Comparison of ENCODE assay signal across 10 cellular contexts in genomic region chr6:44494011-44494501, GRCh38.
DNase-seq lines count a peak whose midpoint lies in the region; ATAC-seq, FAIRE-seq and TF ChIP-seq lines count a peak whose summit lies in the region.
"Had no signal": no experiment of that assay in that cellular context is flagged by ENCODE, and none has a peak within 500 bp of the region (broad histone marks: within the 10 kb centered on the region; RNA-seq: fewer than 3 reads in every experiment).

No MANE protein-coding gene starts in this region.

- no peak for FAIRE-seq in A549 (lab: Jason Lieb, UNC)

- H3K27me3 ChIP-seq in aorta (ENCODE audit: control insufficient read depth in 1 of 2, insufficient read depth in 2 of 2, low read length in 1 of 2), result no peaks in the 10 kb centered on the region

- DNase-seq in A549 (ENCODE audit: low read depth in 1 of 2, low spot score in 1 of 2) (peak; percentile 35 to 71), HCEC 1CT (peak; percentile 83), SW480 (ENCODE audit: low spot score) (peak; percentile 23), fibroblast of the conjunctiva (ENCODE audit: low read depth) (peak; percentile 60), GM13976 (ENCODE audit: low spot score) (no peak), aorta (no peak)
- no peak for DNase-seq in stimulated activated naive CD8-positive, alpha-beta T cell treated with anti-CD3 and anti-CD28 coated beads, Interleukin-15, Interleukin-2, amounts not matched to agents 100 U/mL and 50 U/mL, for 24 hours
- DNase-seq: CD4-positive, alpha-beta memory T cell; stimulated activated naive CD4-positive, alpha-beta T cell treated with Interleukin-2 at 50 U/mL for 16 hours had no signal

- no peak for TF ChIP-seq EP300 in A549 (IDR thresholded peaks at IDR 0.05)

- H3K4me3 ChIP-seq in A549, result 0 out of 3 replicates have a peak overlapping the region, but pooled peaks have one; percentile 15
- H3K4me3 ChIP-seq in aorta (ENCODE audit: low read length in 2 of 2), result no peak overlapping the region

- no peak for TF ChIP-seq POLR2A in A549 (IDR thresholded peaks at IDR 0.05; ENCODE audit: low read length)

- H3K4me1 ChIP-seq in A549 (peaks cover 36% of the 10 kb centered on the region), aorta (ENCODE audit: control insufficient read depth in 1 of 2, insufficient read depth in 2 of 2, low read length in 2 of 2) (no peaks in the 10 kb centered on the region)

- WGBS in A549 (ENCODE audit: missing lambda C conversion rate), result 10% methylated on average over 7 of the region's 7 CpGs
- 40 to 41% methylated on average over 7 of the region's 7 CpGs for WGBS in aorta, 2 donors

- H3K27ac ChIP-seq in A549 (peak overlapping the region; percentile 68 to 75), aorta (ENCODE audit: low read depth in 1 of 2, low read length in 2 of 2) (no peak overlapping the region)

- intact Hi-C loops in aorta (cut with DNase I), result no loop called here

- peak overlapping the region; percentile 71 for H3K4me2 ChIP-seq in A549

- H3K9me3 ChIP-seq in A549 (no peaks in the 10 kb centered on the region), aorta (ENCODE audit: control insufficient read depth, low read length) (no peaks in the 10 kb centered on the region)

- TF ChIP-seq RAD21 in A549 (conservative IDR thresholded peaks at IDR 0.05 in 1 of 2, IDR thresholded peaks at IDR 0.05 in 1 of 2), result peak; percentile 40 to 53; a peak in 4 of 5 replicates

- ATAC-seq in A549 (peak; percentile 73 to 83), HG02885 (IDR thresholded peaks at IDR 0.05; ENCODE audit: poor library complexity, unreplicated experiment) (no peak), aorta (ENCODE audit: low FRiP score) (no peak)
- no peak for ATAC-seq in stimulated activated naive CD8-positive, alpha-beta T cell treated with anti-CD3 and anti-CD28 coated beads, Interleukin-15, Interleukin-2, amounts not matched to agents 100 U/mL and 50 U/mL, for 24 hours

- CTCF ChIA-PET in A549 (lab: Yijun Ruan, JAX), result interaction anchor here (1.0 to 1.8 kb wide), 3 partner anchors 11 to 24 kb away, joined by 3 to 11 read pairs (median 3); no protein-coding TSS in a partner anchor

- H3K36me3 ChIP-seq in aorta (ENCODE audit: control insufficient read depth in 1 of 2, insufficient read depth in 2 of 2, low read length in 1 of 2), result no peaks in the 10 kb centered on the region

- in situ Hi-C loops in GM13976 (cut with MboI; ENCODE audit: low sequenced_read_pairs, unreplicated experiment), result no loop called here

- TF ChIP-seq CTCF in A549 (IDR thresholded peaks at IDR 0.05) (peak; percentile 34; the same call in 2 of the 3 replicates), GM13976 (IDR thresholded peaks at IDR 0.05; ENCODE audit: borderline replicate concordance, control extremely low read depth, extremely low read depth, insufficient read depth, missing control alignments) (no peak)

- POLR2A ChIA-PET in A549 (lab: Yijun Ruan, JAX), result no interaction called here

TF ChIP-seq in A549, 52 proteins besides CTCF, POLR2A, EP300 and RAD21:
- TF ChIP-seq SMC3 (IDR thresholded peaks at IDR 0.05), result peak; percentile 37; the same call in 1 of the 3 replicates
- TF ChIP-seq JUNB (IDR thresholded peaks at IDR 0.05), result peak; percentile 32; the same call in 1 of the 2 replicates
- no peak; the same call in 1 of the 2 replicates for TF ChIP-seq FOSL2 (IDR thresholded peaks at IDR 0.05)
- TF ChIP-seq FOSL2 (CRISPR knock-in tag; IDR thresholded peaks at IDR 0.05), result peak; percentile 49; the same call in 1 of the 2 replicates
- no peak for TF ChIP-seq RNF2 (IDR thresholded peaks at IDR 0.05; ENCODE audit: borderline replicate concordance, low read depth)
- TF ChIP-seq HES2 (IDR thresholded peaks at IDR 0.05), result no peak

Comparison
In these comparisons a context has a peak if more than half of its experiments do, and no peak if none do; other contexts are left out.
1. ATAC-seq: peak in A549 (2 of 2); none in HG02885 (single experiment), aorta (single experiment) and stimulated activated naive CD8-positive, alpha-beta T cell treated with anti-CD3 and anti-CD28 coated beads, Interleukin-15, Interleukin-2, amounts not matched to agents 100 U/mL and 50 U/mL, for 24 hours (single experiment).
2. DNase-seq: peak in A549 (2 of 2), HCEC 1CT (single experiment), SW480 (single experiment) and fibroblast of the conjunctiva (single experiment); none in GM13976 (single experiment), aorta (0 of 2) and stimulated activated naive CD8-positive, alpha-beta T cell treated with anti-CD3 and anti-CD28 coated beads, Interleukin-15, Interleukin-2, amounts not matched to agents 100 U/mL and 50 U/mL, for 24 hours (single experiment).
3. H3K27ac ChIP-seq: peak in A549 (2 of 2); none in aorta (0 of 2).